ENCODE assay signal across 7 cellular contexts in the genomic region with DNA sequence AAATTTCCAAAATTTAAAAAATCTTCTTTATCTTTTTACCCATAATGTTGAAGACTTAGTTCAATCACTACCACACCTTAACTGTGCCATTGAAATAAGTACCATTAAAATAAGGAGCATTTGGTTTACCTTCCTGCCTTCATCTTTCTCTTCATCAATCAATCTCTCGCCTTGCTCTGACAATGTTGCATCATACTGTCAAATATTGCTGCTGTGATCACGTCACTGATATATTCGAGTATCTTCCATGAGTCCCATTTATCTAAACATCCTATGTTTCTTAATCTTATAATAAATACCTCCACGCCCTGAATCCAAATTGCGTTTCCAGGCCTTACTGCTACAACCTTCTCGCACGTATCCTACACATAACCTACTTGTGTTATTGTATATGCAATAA.
"Had no signal": no experiment of that assay in that cellular context is flagged by ENCODE, and none has a peak within 500 bp of the region (broad histone marks: within the 10 kb centered on the region; RNA-seq: fewer than 3 reads in every experiment).

No MANE protein-coding gene starts in this region.

- H3K4me3 ChIP-seq: GM12878 had no signal

- FAIRE-seq: G401.6, GM12878, GM12892, GM18507, GM19239 had no signal

- DNase-seq: GDM1, GF-D8 had no signal

- ATAC-seq: GM12878 had no signal
